Comparison of ENCODE assay signal across 12 cellular contexts in genomic region chr7:76008156-76008687, GRCh38. TPM values are rescaled to one million over a fixed set of nuclear protein-coding genes. Genes with fewer than 3 reads are reported as not detected.
A peak's percentile ranks its signal among the peaks of the same experiment; 100 is the strongest.
DNase-seq lines count a peak whose midpoint lies in the region; ATAC-seq, FAIRE-seq and TF ChIP-seq lines count a peak whose summit lies in the region.
"Had no signal": no experiment of that assay in that cellular context is flagged by ENCODE, and none has a peak within 500 bp of the region (broad histone marks: within the 10 kb centered on the region; RNA-seq: fewer than 3 reads in every experiment).

No MANE protein-coding gene starts in this region.

- TF ChIP-seq EP300 in H1 (IDR thresholded peaks at IDR 0.05; ENCODE audit: borderline replicate concordance in 1 of 2, low read depth in 2 of 2, low read length in 2 of 2) = no peak

- H3K9me3 ChIP-seq in T-helper 17 cell (ENCODE audit: control insufficient read depth, low read length, poor library complexity, severe bottlenecking) (no peaks in the 10 kb centered on the region), H1 (ENCODE audit: insufficient read depth in 2 of 2, low read depth in 1 of 2, low read length in 1 of 2) (no peaks in the 10 kb centered on the region)

- H4K91ac ChIP-seq in H1 (replicated peaks; ENCODE audit: insufficient read length, low read length) = no peak overlapping the region

- no peaks in the 10 kb centered on the region for H3K23me2 ChIP-seq in H1 (ENCODE audit: low read depth, low read length)

- POLR2A ChIA-PET in H1 (lab: Charles Lee; ENCODE audit: partially characterized antibody) = no interaction called here

- no peak overlapping the region for H3K4me3 ChIP-seq in H1 (ENCODE audit: extremely low read depth in 1 of 4, insufficient read depth in 2 of 4, low read depth in 3 of 4, low read length in 4 of 4)
- H3K4me3 ChIP-seq: coronary artery had no signal

- no peaks in the 10 kb centered on the region for H3K4me1 ChIP-seq in H1 (replicated peaks in 1 of 4; ENCODE audit: control insufficient read depth in 3 of 4, insufficient read depth in 4 of 4, low read length in 3 of 4)

- no peak for TF ChIP-seq RAD21 in H1 (IDR thresholded peaks at IDR 0.05 in 1 of 2, conservative IDR thresholded peaks at IDR 0.05 in 1 of 2; ENCODE audit: low read depth in 2 of 2, low read length in 2 of 2)

- H3K56ac ChIP-seq in H1 (replicated peaks; ENCODE audit: insufficient read length, low read depth, low read length) = no peak overlapping the region

- TF ChIP-seq POLR2A in H1 (IDR thresholded peaks at IDR 0.05; ENCODE audit: control extremely low read depth in 1 of 2, low read depth in 2 of 2, low read length in 2 of 2) = no peak

- peaks cover 0 to 3% (median 0%) of the 10 kb centered on the region in 4 experiments; a peak in 1 of 8 replicates for H3K36me3 ChIP-seq in H1 (ENCODE audit: control insufficient read depth in 2 of 4, insufficient read depth in 4 of 4, low read length in 3 of 4)

- FAIRE-seq in H1 (lab: Jason Lieb, UNC) = no peak

- peaks cover 5% of the 10 kb centered on the region for H3K27me3 Mint-ChIP-seq in activated T-cell treated with anti-CD3 and anti-CD28 coated beads, Interleukin-2, amount 50 U/mL, for 24 hours
- H3K27me3 Mint-ChIP-seq in T-helper 17 cell = no peaks in the 10 kb centered on the region

- H3K79me2 ChIP-seq in H1 (ENCODE audit: control insufficient read depth in 1 of 2, insufficient read depth in 2 of 2, low read length in 2 of 2) = no peaks in the 10 kb centered on the region

- H3K79me1 ChIP-seq in H1 (ENCODE audit: low read depth, low read length) = no peaks in the 10 kb centered on the region

- WGBS in H1 (ENCODE audit: extremely low coverage in 1 of 2, insufficient coverage in 1 of 2, insufficient read length in 1 of 2, insufficient replicate concordance in 2 of 2, low coverage in 1 of 2, low lambda C conversion rate in 2 of 2, missing lambda C conversion rate in 1 of 2), 2 experiments = 70% methylated on average over 8 of the region's 8 CpGs; no CpG with 5 or more reads in 1 of the 2 experiments

- no peak overlapping the region for H2BK5ac ChIP-seq in H1 (ENCODE audit: low read depth, low read length)

- H3K23ac ChIP-seq in H1 (ENCODE audit: insufficient read length) = no peak overlapping the region

- no peaks in the 10 kb centered on the region for H4K20me1 ChIP-seq in H1 (replicated peaks in 1 of 2; ENCODE audit: control insufficient read depth in 1 of 2, insufficient read depth in 2 of 2, low read length in 2 of 2)

- H2BK120ac ChIP-seq in H1 (replicated peaks; ENCODE audit: low read depth, low read length) = no peak overlapping the region

- H2BK15ac ChIP-seq in H1 (ENCODE audit: low read length) = peak overlapping the region; percentile 81; the same call in 1 of the 2 replicates

- DNase-seq in activated T-cell treated with anti-CD3 and anti-CD28 coated beads, Interleukin-2, amount 50 U/mL, for 24 hours = no peak
- DNase-seq in activated T-cell treated with anti-CD3 and anti-CD28 coated beads for 4 hours (no peak), T-helper 17 cell (no peak), H1 (ENCODE audit: low read depth in 1 of 2, low spot score in 2 of 2) (no peak), NCI-H2227 treated with DMSO at 0.1 percent for 48 hours (lab: John Stamatoyannopoulos, UW) (no peak), NCI-H1417 (lab: John Stamatoyannopoulos, UW) (no peak)
- DNase-seq in stimulated activated effector memory CD8-positive, alpha-beta T cell treated with anti-CD3 and anti-CD28 coated beads, Interleukin-12 subunit alpha, Interleukin-12 subunit beta, amount 100 ng/mL, for 72 hours (ENCODE audit: low spot score in 2 of 2) = peak in 1 of 2 donors; percentile 68
- DNase-seq: NCI-H1417 treated with DMSO at 0.1 percent for 48 hours, NCI-H510A had no signal

- no peak overlapping the region for H3K14ac ChIP-seq in H1 (ENCODE audit: insufficient read length)

- 0 out of 7 replicates have a peak overlapping the region, but pooled peaks of 1 of the 4 experiments have one; percentile 32 for H3K9ac ChIP-seq in H1 (replicated peaks in 1 of 4; ENCODE audit: extremely low read depth in 1 of 4, low read depth in 3 of 4, low read length in 3 of 4)

- H4K5ac ChIP-seq in H1 (ENCODE audit: insufficient read length, low read depth, low read length) = no peak overlapping the region

- no peaks in the 10 kb centered on the region for H3K9me3 Mint-ChIP-seq in activated T-cell treated with anti-CD3 and anti-CD28 coated beads, Interleukin-2, amount 50 U/mL, for 24 hours
- no peaks in the 10 kb centered on the region for H3K9me3 Mint-ChIP-seq in stimulated activated effector memory CD8-positive, alpha-beta T cell treated with anti-CD3 and anti-CD28 coated beads, Interleukin-12 subunit alpha, Interleukin-12 subunit beta, amount 100 ng/mL, for 72 hours

- peaks cover 34% of the 10 kb centered on the region for H3K4me1 Mint-ChIP-seq in activated T-cell treated with anti-CD3 and anti-CD28 coated beads, Interleukin-2, amount 50 U/mL, for 24 hours (ENCODE audit: low read depth)
- H3K4me1 Mint-ChIP-seq in T-helper 17 cell = peaks cover 28% of the 10 kb centered on the region
- peaks cover 25% of the 10 kb centered on the region for H3K4me1 Mint-ChIP-seq in stimulated activated effector memory CD8-positive, alpha-beta T cell treated with anti-CD3 and anti-CD28 coated beads, Interleukin-12 subunit alpha, Interleukin-12 subunit beta, amount 100 ng/mL, for 72 hours

- no peak overlapping the region for H3K4ac ChIP-seq in H1 (replicated peaks; ENCODE audit: insufficient read length, low read depth, low read length)

- TF ChIP-seq CTCF in H1 (IDR thresholded peaks at IDR 0.05; ENCODE audit: control extremely low read depth in 1 of 3, insufficient read depth in 1 of 3, low read depth in 1 of 3, low read length in 3 of 3) = no peak

- H2AFZ ChIP-seq in H1 (ENCODE audit: low read length) = no peak overlapping the region

- no peak overlapping the region for H4K8ac ChIP-seq in H1 (ENCODE audit: extremely low read depth, insufficient read depth, low read length)

- no peak overlapping the region for H3K27ac ChIP-seq in H1 (ENCODE audit: low read depth, low read length)
- H3K27ac ChIP-seq: coronary artery had no signal

- peaks cover 33% of the 10 kb centered on the region for H3K36me3 Mint-ChIP-seq in activated T-cell treated with anti-CD3 and anti-CD28 coated beads, Interleukin-2, amount 50 U/mL, for 24 hours (ENCODE audit: low read depth)
- H3K36me3 Mint-ChIP-seq in T-helper 17 cell (ENCODE audit: low read depth) = peaks cover 2% of the 10 kb centered on the region
- H3K36me3 Mint-ChIP-seq in stimulated activated effector memory CD8-positive, alpha-beta T cell treated with anti-CD3 and anti-CD28 coated beads, Interleukin-12 subunit alpha, Interleukin-12 subunit beta, amount 100 ng/mL, for 72 hours = peaks cover 38% of the 10 kb centered on the region

- H3K27ac Mint-ChIP-seq in activated T-cell treated with anti-CD3 and anti-CD28 coated beads, Interleukin-2, amount 50 U/mL, for 24 hours = peak overlapping the region; percentile 82
- H3K27ac Mint-ChIP-seq in T-helper 17 cell = peak overlapping the region; percentile 90
- H3K27ac Mint-ChIP-seq in stimulated activated effector memory CD8-positive, alpha-beta T cell treated with anti-CD3 and anti-CD28 coated beads, Interleukin-12 subunit alpha, Interleukin-12 subunit beta, amount 100 ng/mL, for 72 hours = peak overlapping the region; percentile 80

- no peak overlapping the region for H2BK12ac ChIP-seq in H1 (ENCODE audit: low read depth, low read length)

- no peak overlapping the region for H3K18ac ChIP-seq in H1 (ENCODE audit: extremely low read depth, low read length)

- no peak overlapping the region for H3K4me3 Mint-ChIP-seq in activated T-cell treated with anti-CD3 and anti-CD28 coated beads, Interleukin-2, amount 50 U/mL, for 24 hours
- H3K4me3 Mint-ChIP-seq in T-helper 17 cell = no peak overlapping the region
- H3K4me3 Mint-ChIP-seq in stimulated activated effector memory CD8-positive, alpha-beta T cell treated with anti-CD3 and anti-CD28 coated beads, Interleukin-12 subunit alpha, Interleukin-12 subunit beta, amount 100 ng/mL, for 72 hours = peak overlapping the region; percentile 51

- CTCF ChIA-PET in H1 (lab: Charles Lee; ENCODE audit: partially characterized antibody) = interaction anchor here (1.0 to 5.3 kb wide), 3 partner anchors 10 to 12 kb away, joined by 3 to 43 read pairs (median 3); no protein-coding TSS in a partner anchor

- H3K27me3 ChIP-seq in H1 (replicated peaks in 1 of 4; ENCODE audit: control insufficient read depth in 3 of 4, extremely low read depth in 1 of 4, insufficient read depth in 3 of 4, low read length in 3 of 4) = no peaks in the 10 kb centered on the region

- no peak for ATAC-seq in T-helper 17 cell
- ATAC-seq in stimulated activated effector memory CD8-positive, alpha-beta T cell treated with anti-CD3 and anti-CD28 coated beads, Interleukin-12 subunit alpha, Interleukin-12 subunit beta, amount 100 ng/mL, for 72 hours = peak; percentile 80
- no peak for ATAC-seq in GM18867 (IDR thresholded peaks at IDR 0.05; ENCODE audit: unreplicated experiment)
- ATAC-seq: Panc1 had no signal

- no peak overlapping the region for H2AK5ac ChIP-seq in H1 (ENCODE audit: low read depth, low read length)

- no peak overlapping the region for H3K4me2 ChIP-seq in H1 (ENCODE audit: insufficient read depth in 1 of 2, low read depth in 2 of 2, low read length in 2 of 2)

- H2BK20ac ChIP-seq in H1 (ENCODE audit: low read length) = peak overlapping the region; percentile 32; the same call in 1 of the 2 replicates

RNA-seq across cellular contexts. Expression of gene TMEM120A, which starts 13.8 kb away (rescaled TPM):
- 10 to 100 TPM; 21.7 to 27.0 TPM for total RNA-seq in T-helper 17 cell
- 15.6 and 21.2 TPM in 2 replicates for total RNA-seq in H1 (2021; fragmentation: NEBNext Ultra II Directional; extraction: Animal tissue kit (Norgen Biotek cat#: 25700))
- polyA plus RNA-seq in H1 (2011; rRNA removed) = 48.8 and 49.9 TPM in 2 replicates
- polyA plus RNA-seq in H1 (2011; cell fraction: cytosol; rRNA removed) = 39.3 TPM
- polyA plus RNA-seq in H1 (2011; cell fraction: nucleus; rRNA removed) = 61.7 TPM
- 22.0 to 30.6 TPM (median 26.8 TPM) in 4 replicates for polyA plus RNA-seq in H1 (2012, experiment 1 of 2)
- polyA plus RNA-seq in H1 (2012, experiment 2 of 2) = 35.9 TPM
- 22.2 TPM for polyA plus RNA-seq in H1 (2013, experiment 1 of 2)
- polyA plus RNA-seq in H1 (2013, experiment 2 of 2) = 24.9 TPM
- 73.1 and 86.8 TPM in 2 replicates for polyA minus RNA-seq in H1 (2011; rRNA and poly(A)+ RNA removed)
- 11.7 TPM for polyA minus RNA-seq in H1 (2011; cell fraction: cytosol; rRNA and poly(A)+ RNA removed)
- 20.8 TPM for polyA minus RNA-seq in H1 (2011; cell fraction: nucleus; rRNA and poly(A)+ RNA removed)

RNA-seq across cellular contexts. Expression of gene STYXL1, which starts 39.6 kb away (rescaled TPM):
- 10 to 100 TPM in 1 of 2 donors, 1 to 10 TPM in 1; 9.0 to 16.5 TPM for total RNA-seq in T-helper 17 cell
- total RNA-seq in H1 (2021; fragmentation: NEBNext Ultra II Directional; extraction: Animal tissue kit (Norgen Biotek cat#: 25700)) = 26.4 and 32.3 TPM in 2 replicates
- polyA plus RNA-seq in H1 (2011; rRNA removed) = 53.2 and 53.9 TPM in 2 replicates
- 54.7 TPM for polyA plus RNA-seq in H1 (2011; cell fraction: cytosol; rRNA removed)
- 36.4 TPM for polyA plus RNA-seq in H1 (2011; cell fraction: nucleus; rRNA removed)
- 26.4 to 38.5 TPM (median 31.3 TPM) in 4 replicates for polyA plus RNA-seq in H1 (2012, experiment 1 of 2)
- polyA plus RNA-seq in H1 (2012, experiment 2 of 2) = 37.5 TPM
- 23.7 TPM for polyA plus RNA-seq in H1 (2013, experiment 1 of 2)
- 25.8 TPM for polyA plus RNA-seq in H1 (2013, experiment 2 of 2)
- 25.3 and 27.0 TPM in 2 replicates for polyA minus RNA-seq in H1 (2011; rRNA and poly(A)+ RNA removed)
- polyA minus RNA-seq in H1 (2011; cell fraction: cytosol; rRNA and poly(A)+ RNA removed) = 10.8 TPM
- 19.6 TPM for polyA minus RNA-seq in H1 (2011; cell fraction: nucleus; rRNA and poly(A)+ RNA removed)

RNA-seq across cellular contexts. Expression of gene MDH2, which starts 39.7 kb away (rescaled TPM):
- total RNA-seq in T-helper 17 cell = 10 to 100 TPM; 73.6 to 77.0 TPM
- 254 TPM in 2 replicates for total RNA-seq in H1 (2021; fragmentation: NEBNext Ultra II Directional; extraction: Animal tissue kit (Norgen Biotek cat#: 25700))
- 203 and 258 TPM in 2 replicates for polyA plus RNA-seq in H1 (2011; rRNA removed)
- 115 TPM for polyA plus RNA-seq in H1 (2011; cell fraction: cytosol; rRNA removed)
- polyA plus RNA-seq in H1 (2011; cell fraction: nucleus; rRNA removed) = 220 TPM
- polyA plus RNA-seq in H1 (2012, experiment 1 of 2) = 202 to 301 TPM (median 265 TPM) in 4 replicates
- 248 TPM for polyA plus RNA-seq in H1 (2012, experiment 2 of 2)
- 314 TPM for polyA plus RNA-seq in H1 (2013, experiment 1 of 2)
- polyA plus RNA-seq in H1 (2013, experiment 2 of 2) = 278 TPM
- polyA minus RNA-seq in H1 (2011; rRNA and poly(A)+ RNA removed) = 107 and 122 TPM in 2 replicates
- polyA minus RNA-seq in H1 (2011; cell fraction: cytosol; rRNA and poly(A)+ RNA removed) = 166 TPM
- polyA minus RNA-seq in H1 (2011; cell fraction: nucleus; rRNA and poly(A)+ RNA removed) = 98.6 TPM
